In the genomic region with DNA sequence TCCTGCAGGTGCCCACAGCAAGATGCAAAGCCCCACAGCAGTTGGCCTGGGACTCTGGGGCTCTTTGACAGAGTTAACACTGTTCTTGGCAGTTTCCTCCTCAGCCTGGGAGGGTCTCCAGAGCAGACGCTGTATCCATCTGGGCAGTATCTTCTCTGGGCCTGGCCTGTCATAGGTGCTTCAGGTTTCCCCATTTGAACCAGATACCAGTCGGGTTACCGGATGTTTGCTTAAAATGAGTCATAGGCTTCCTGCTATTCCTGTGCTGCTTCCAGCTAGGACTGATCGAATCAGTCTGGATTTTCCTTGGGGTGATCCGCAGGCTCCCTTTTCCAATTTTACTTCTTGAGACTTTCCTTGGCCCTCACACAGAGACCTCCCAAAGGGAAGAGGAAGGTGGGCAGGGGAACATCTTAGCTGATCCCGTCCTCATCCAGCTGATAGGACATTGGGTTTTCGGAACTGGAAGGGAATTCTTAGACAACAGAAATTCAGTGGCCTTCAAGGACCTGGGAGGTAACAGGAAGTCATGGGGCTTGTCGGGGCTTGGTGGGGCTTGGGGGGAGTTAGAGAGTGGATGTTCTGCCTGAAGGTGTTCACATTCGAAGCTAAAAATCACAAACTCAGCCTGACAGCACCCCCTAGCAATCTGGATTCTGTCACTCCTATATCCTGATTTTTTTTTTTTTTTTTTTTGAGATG, we compare ENCODE assay signal across 3 cellular contexts.
TF ChIP-seq lines count a peak whose summit lies in the region.

No MANE protein-coding gene starts in this region.

TF ChIP-seq in HCT116, 20 proteins besides CTCF, POLR2A, EP300 and RAD21 (continues in another document):
- TF ChIP-seq SP1 (IDR thresholded peaks at IDR 0.05; ENCODE audit: low read depth) (peak; percentile 83), SIN3A (IDR thresholded peaks at IDR 0.05; ENCODE audit: low read depth) (peak; percentile 76; the same call in 1 of the 2 replicates), SRF (IDR thresholded peaks at IDR 0.05; ENCODE audit: low read depth) (peak; percentile 35; the same call in 1 of the 2 replicates), ZFX (IDR thresholded peaks at IDR 0.05) (peak; percentile 26; the same call in 1 of the 2 replicates), ELF1 (IDR thresholded peaks at IDR 0.05; ENCODE audit: borderline replicate concordance, low read depth) (no peak; the same call in 1 of the 2 replicates), YY1 (IDR thresholded peaks at IDR 0.05; ENCODE audit: extremely low read depth, insufficient replicate concordance, low read depth, low read length) (no peak), TCF7L2 (IDR thresholded peaks at IDR 0.05; ENCODE audit: borderline replicate concordance, extremely low read depth, insufficient read depth, insufficient read length) (no peak), CBX3 (IDR thresholded peaks at IDR 0.05; ENCODE audit: low read depth) (0 out of 2 replicates have a peak, but pooled peaks have one; percentile 12), EZH2phosphoT487 (IDR thresholded peaks at IDR 0.05; ENCODE audit: borderline replicate concordance) (no peak), ZNF274 (IDR thresholded peaks at IDR 0.05; ENCODE audit: low read depth, low read length) (no peak), EZH2 (IDR thresholded peaks at IDR 0.05) (no peak), POLR2AphosphoS5 (IDR thresholded peaks at IDR 0.05; ENCODE audit: low read depth, low read length) (peak; percentile 81), FOSL1 (IDR thresholded peaks at IDR 0.05; ENCODE audit: low read depth) (peak; percentile 92), JUND (IDR thresholded peaks at IDR 0.05) (peak; percentile 95)
- TF ChIP-seq, protein P1, sequence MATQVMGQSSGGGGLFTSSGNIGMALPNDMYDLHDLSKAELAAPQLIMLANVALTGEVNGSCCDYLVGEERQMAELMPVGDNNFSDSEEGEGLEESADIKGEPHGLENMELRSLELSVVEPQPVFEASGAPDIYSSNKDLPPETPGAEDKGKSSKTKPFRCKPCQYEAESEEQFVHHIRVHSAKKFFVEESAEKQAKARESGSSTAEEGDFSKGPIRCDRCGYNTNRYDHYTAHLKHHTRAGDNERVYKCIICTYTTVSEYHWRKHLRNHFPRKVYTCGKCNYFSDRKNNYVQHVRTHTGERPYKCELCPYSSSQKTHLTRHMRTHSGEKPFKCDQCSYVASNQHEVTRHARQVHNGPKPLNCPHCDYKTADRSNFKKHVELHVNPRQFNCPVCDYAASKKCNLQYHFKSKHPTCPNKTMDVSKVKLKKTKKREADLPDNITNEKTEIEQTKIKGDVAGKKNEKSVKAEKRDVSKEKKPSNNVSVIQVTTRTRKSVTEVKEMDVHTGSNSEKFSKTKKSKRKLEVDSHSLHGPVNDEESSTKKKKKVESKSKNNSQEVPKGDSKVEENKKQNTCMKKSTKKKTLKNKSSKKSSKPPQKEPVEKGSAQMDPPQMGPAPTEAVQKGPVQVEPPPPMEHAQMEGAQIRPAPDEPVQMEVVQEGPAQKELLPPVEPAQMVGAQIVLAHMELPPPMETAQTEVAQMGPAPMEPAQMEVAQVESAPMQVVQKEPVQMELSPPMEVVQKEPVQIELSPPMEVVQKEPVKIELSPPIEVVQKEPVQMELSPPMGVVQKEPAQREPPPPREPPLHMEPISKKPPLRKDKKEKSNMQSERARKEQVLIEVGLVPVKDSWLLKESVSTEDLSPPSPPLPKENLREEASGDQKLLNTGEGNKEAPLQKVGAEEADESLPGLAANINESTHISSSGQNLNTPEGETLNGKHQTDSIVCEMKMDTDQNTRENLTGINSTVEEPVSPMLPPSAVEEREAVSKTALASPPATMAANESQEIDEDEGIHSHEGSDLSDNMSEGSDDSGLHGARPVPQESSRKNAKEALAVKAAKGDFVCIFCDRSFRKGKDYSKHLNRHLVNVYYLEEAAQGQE (IDR thresholded peaks at IDR 0.05; ENCODE audit: low read depth): no peak
- TF ChIP-seq, protein P2, sequence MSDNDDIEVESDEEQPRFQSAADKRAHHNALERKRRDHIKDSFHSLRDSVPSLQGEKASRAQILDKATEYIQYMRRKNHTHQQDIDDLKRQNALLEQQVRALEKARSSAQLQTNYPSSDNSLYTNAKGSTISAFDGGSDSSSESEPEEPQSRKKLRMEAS (IDR thresholded peaks at IDR 0.05): peak; percentile 13; the same call in 1 of the 2 replicates

TF ChIP-seq in endothelial cell of umbilical vein, 7 proteins besides CTCF, POLR2A, EP300 and RAD21:
- peak; percentile 81 for TF ChIP-seq POLR2AphosphoS5 (IDR thresholded peaks at IDR 0.05; ENCODE audit: insufficient read depth, low read depth, low read length)
- TF ChIP-seq JUN (IDR thresholded peaks at IDR 0.05; ENCODE audit: borderline replicate concordance, insufficient read depth, insufficient read length, low read depth): peak; percentile 91
- no peak for TF ChIP-seq MYC (IDR thresholded peaks at IDR 0.05; ENCODE audit: low read depth, low read length)
- TF ChIP-seq FOS (IDR thresholded peaks at IDR 0.05; ENCODE audit: borderline replicate concordance, insufficient read depth, low read length): peak; percentile 92
- TF ChIP-seq, protein P2 (IDR thresholded peaks at IDR 0.05; ENCODE audit: insufficient read depth, insufficient read length): no peak
- peak; percentile 84 for TF ChIP-seq GATA2 (IDR thresholded peaks at IDR 0.05; ENCODE audit: insufficient read depth, insufficient read length, low read depth, low read length)
- no peak for TF ChIP-seq EZH2 (IDR thresholded peaks at IDR 0.05; ENCODE audit: borderline replicate concordance, low read depth, low read length, severe bottlenecking)

TF ChIP-seq in HEK293T, 16 proteins besides CTCF, POLR2A, EP300 and RAD21:
- TF ChIP-seq TARDBP (IDR thresholded peaks at IDR 0.05) (no peak), FOXA1 (IDR thresholded peaks at IDR 0.05) (no peak), LEF1 (IDR thresholded peaks at IDR 0.05; ENCODE audit: borderline replicate concordance) (no peak), ZNF384 (IDR thresholded peaks at IDR 0.05) (no peak), L3MBTL2 (conservative IDR thresholded peaks at IDR 0.05) (no peak)
